In genomic region chr10:57952741-57953140, GRCh38 we compare ENCODE assay signal across 26 cellular contexts.
DNase-seq lines count a peak whose midpoint lies in the region; FAIRE-seq and TF ChIP-seq lines count a peak whose summit lies in the region.
"Had no signal": no experiment of that assay in that cellular context is flagged by ENCODE, and none has a peak within 500 bp of the region (broad histone marks: within the 10 kb centered on the region; RNA-seq: fewer than 3 reads in every experiment).

No MANE protein-coding gene starts in this region.

- POLR2A ChIA-PET in BJ (lab: Charles Lee) = no interaction called here

- CTCF ChIA-PET in BJ (lab: Yijun Ruan, JAX) = interaction anchor here (1.4 kb wide), 1 partner anchor 112 kb away, joined by 4 read pairs; no protein-coding TSS in a partner anchor

- TF ChIP-seq CTCF in BJ (IDR thresholded peaks at IDR 0.05; ENCODE audit: insufficient read depth, low read depth, low read length) (no peak), cardiac fibroblast (IDR thresholded peaks at IDR 0.05; ENCODE audit: low read depth, low read length) (no peak), coronary artery (IDR thresholded peaks at IDR 0.05) (no peak), kidney (IDR thresholded peaks at IDR 0.05; ENCODE audit: borderline replicate concordance, extremely low read depth, insufficient read depth) (no peak)

- intact Hi-C loops in kidney (cut with DNase I) = no loop called here

- H3K36me3 ChIP-seq in BJ (ENCODE audit: control insufficient read depth, insufficient read depth, low read length) (no peaks in the 10 kb centered on the region), kidney (ENCODE audit: control insufficient read depth in 1 of 2, insufficient read depth in 2 of 2, low read length in 2 of 2) (no peaks in the 10 kb centered on the region)
- H3K36me3 ChIP-seq: lower lobe of right lung had no signal

- H3K9ac ChIP-seq in kidney (ENCODE audit: low read length in 2 of 2) = no peak overlapping the region

- no peak for FAIRE-seq in kidney (lab: Jason Lieb, UNC)
- FAIRE-seq: GM12878, K562 had no signal

- H3K4me3 ChIP-seq in BJ (ENCODE audit: low read depth, low read length) = no peak overlapping the region
- H3K4me3 ChIP-seq in cardiac fibroblast (replicated peaks in 1 of 2; ENCODE audit: low read depth in 2 of 2, low read length in 2 of 2) = no peak overlapping the region
- no peak overlapping the region for H3K4me3 ChIP-seq in coronary artery
- no peak overlapping the region for H3K4me3 ChIP-seq in kidney (ENCODE audit: low read length in 2 of 2)
- H3K4me3 ChIP-seq: dorsolateral prefrontal cortex, GM12878, K562, lower lobe of right lung, mucosa of descending colon, smooth muscle cell had no signal

- H3K4me1 ChIP-seq in kidney (ENCODE audit: control insufficient read depth in 1 of 2, insufficient read depth in 1 of 2, low read depth in 1 of 2, low read length in 2 of 2) = no peaks in the 10 kb centered on the region
- H3K4me1 ChIP-seq: lower lobe of right lung had no signal

- H3K27me3 ChIP-seq in BJ (ENCODE audit: control insufficient read depth, insufficient read depth, low read length) = no peaks in the 10 kb centered on the region
- H3K27me3 ChIP-seq: dorsolateral prefrontal cortex had no signal

- H3K27ac ChIP-seq in coronary artery (no peak overlapping the region), kidney (ENCODE audit: low read depth in 2 of 2, low read length in 2 of 2) (no peak overlapping the region)
- H3K27ac ChIP-seq: C4-2B, dorsolateral prefrontal cortex, lower lobe of right lung, RWPE1 had no signal

- no peaks in the 10 kb centered on the region for H3K9me3 ChIP-seq in kidney (ENCODE audit: control insufficient read depth in 1 of 2, low read length in 2 of 2)
- H3K9me3 ChIP-seq: lower lobe of right lung, mucosa of descending colon had no signal

- DNase-seq in BJ (ENCODE audit: low read depth) (peak; percentile 35), NCI-H226 (peak; percentile 57), cardiac fibroblast (ENCODE audit: low read depth in 2 of 2) (peak; percentile 72 to 80), non-pigmented ciliary epithelial cell (ENCODE audit: low read depth) (peak; percentile 38), coronary artery (ENCODE audit: low spot score) (no peak), kidney (no peak), GOT3 (lab: John Stamatoyannopoulos, UW) (no peak)
- no peak for DNase-seq in stimulated activated CD4-positive, alpha-beta T cell treated with anti-CD3 and anti-CD28 coated beads, Interleukin-4, amount 100 ng/mL, for 1 hour
- DNase-seq: activated CD4-positive, alpha-beta T cell treated with anti-CD3 and anti-CD28 coated beads, Interleukin-2, amount 50 U/mL, for 4 hours; activated CD4-positive, CD25-positive, alpha-beta regulatory T cell; activated naive CD4-positive, alpha-beta T cell treated with anti-CD3 and anti-CD28 coated beads for 36 hours; DND-41; dorsolateral prefrontal cortex; head of caudate nucleus; lower lobe of right lung; MM.1S; mucosa of descending colon; NCI-H1417 treated with DMSO at 0.1 percent for 48 hours; NCI-H2081 treated with DMSO at 0.1 percent for 48 hours; stimulated activated CD4-positive, alpha-beta T cell treated with anti-CD3 and anti-CD28 coated beads, Interleukin-1b, Interleukin-23, amount 100 ng/mL, for 48 hours; T-helper 1 cell had no signal

Comparison
In these comparisons a context has a peak if more than half of its experiments do, and no peak if none do; other contexts are left out.
1. DNase-seq: peak in BJ (single experiment), NCI-H226 (single experiment), cardiac fibroblast (2 of 2) and non-pigmented ciliary epithelial cell (single experiment); none in coronary artery (single experiment), stimulated activated CD4-positive, alpha-beta T cell treated with anti-CD3 and anti-CD28 coated beads, Interleukin-4, amount 100 ng/mL, for 1 hour (single experiment), kidney (single experiment) and GOT3 (single experiment).